In genomic region chr1:35718492-35719336, GRCh38 we compare ENCODE assay signal across 8 cellular contexts. TPM values are rescaled to one million over a fixed set of nuclear protein-coding genes. Genes with fewer than 3 reads are reported as not detected.
DNase-seq lines count a peak whose midpoint lies in the region; ATAC-seq, FAIRE-seq and TF ChIP-seq lines count a peak whose summit lies in the region.

Gene C1orf216, minus strand, starts transcription at chr1:35718884. Its CDS starts 2,563 bp downstream, at chr1:35716321.

- H4K20me1 ChIP-seq in H1 (replicated peaks in 1 of 2; ENCODE audit: control insufficient read depth in 1 of 2, insufficient read depth in 2 of 2, low read length in 2 of 2) = peaks cover 0 to 12% of the 10 kb centered on the region in 2 experiments

- H2BK20ac ChIP-seq in H1 (ENCODE audit: low read length) = no peak within 1 kb of the TSS

- H4K5ac ChIP-seq in H1 (ENCODE audit: insufficient read length, low read depth, low read length) = peak within 1 kb of the TSS; percentile 23

- POLR2A ChIA-PET in H1 (lab: Charles Lee; ENCODE audit: partially characterized antibody) = interaction anchor here (1.2 to 4.3 kb wide), 7 partner anchors 11 to 151 kb away, joined by 3 to 41 read pairs (median 7); partner anchors contain the start of gene TFAP2E

- H2BK15ac ChIP-seq in H1 (ENCODE audit: low read length) = peak within 1 kb of the TSS; percentile 31; the same call in 1 of the 2 replicates

- H3K27ac Mint-ChIP-seq in activated CD8-positive, alpha-beta memory T cell treated with anti-CD3 and anti-CD28 coated beads, Interleukin-2, amount 10 ng/mL, durations not matched to agents 7 days and 5 days = peak within 1 kb of the TSS; percentile 92

- H2BK5ac ChIP-seq in H1 (ENCODE audit: low read depth, low read length) = peak within 1 kb of the TSS; percentile 46; the same call in 1 of the 2 replicates

- peak within 1 kb of the TSS; percentile 53 for H3K18ac ChIP-seq in H1 (ENCODE audit: extremely low read depth, low read length)

- H2AFZ ChIP-seq in H1 (ENCODE audit: low read length) = peak within 1 kb of the TSS; percentile 79

- peaks cover 3 to 7% (median 4%) of the 10 kb centered on the region in 4 experiments; a peak in 6 of 7 replicates for H3K4me1 ChIP-seq in H1 (replicated peaks in 1 of 4; ENCODE audit: control insufficient read depth in 3 of 4, insufficient read depth in 4 of 4, low read length in 3 of 4)

- TF ChIP-seq EP300 in H1 (IDR thresholded peaks at IDR 0.05; ENCODE audit: borderline replicate concordance in 1 of 2, low read depth in 2 of 2, low read length in 2 of 2) = no peak

- peak within 1 kb of the TSS; percentile 90 for H3K4me3 ChIP-seq in GM12864 (ENCODE audit: low read depth, low read length)
- peak within 1 kb of the TSS; percentile 62 to 79 (median 68) for H3K4me3 ChIP-seq in H1 (ENCODE audit: extremely low read depth in 1 of 4, insufficient read depth in 2 of 4, low read depth in 3 of 4, low read length in 4 of 4)

- peaks cover 0 to 10% (median 4%) of the 10 kb centered on the region in 4 experiments; a peak in 3 of 8 replicates for H3K36me3 ChIP-seq in H1 (ENCODE audit: control insufficient read depth in 2 of 4, insufficient read depth in 4 of 4, low read length in 3 of 4)

- H3K4me3 Mint-ChIP-seq in activated CD8-positive, alpha-beta memory T cell treated with anti-CD3 and anti-CD28 coated beads, Interleukin-2, amount 10 ng/mL, durations not matched to agents 7 days and 5 days = peak within 1 kb of the TSS; percentile 86

- peak; percentile 12 for DNase-seq in GM12864 (ENCODE audit: low read depth)
- peak; percentile 62 for DNase-seq in NCI-H774 (lab: John Stamatoyannopoulos, UW)
- DNase-seq in activated CD8-positive, alpha-beta memory T cell treated with anti-CD3 and anti-CD28 coated beads, Interleukin-2, amount 10 ng/mL, durations not matched to agents 7 days and 5 days = peak; percentile 84
- peak; percentile 17 to 83 for DNase-seq in H1 (ENCODE audit: low read depth in 1 of 2, low spot score in 2 of 2)
- DNase-seq in mesenteric fat pad (ENCODE audit: low spot score) = peak; percentile 92
- peak; percentile 38 for DNase-seq in stimulated activated CD8-positive, alpha-beta memory T cell treated with anti-CD3 and anti-CD28 coated beads, Interleukin-15, amount 100 ng/mL, for 1 hour (ENCODE audit: low read depth)
- no peak for DNase-seq in NCI-H446 (lab: John Stamatoyannopoulos, UW)

- peak within 1 kb of the TSS; percentile 26 for H3K56ac ChIP-seq in H1 (replicated peaks; ENCODE audit: insufficient read length, low read depth, low read length)

- no peaks in the 10 kb centered on the region for H3K9me3 ChIP-seq in H1 (ENCODE audit: insufficient read depth in 2 of 2, low read depth in 1 of 2, low read length in 1 of 2)

- no peaks in the 10 kb centered on the region for H3K27me3 Mint-ChIP-seq in activated CD8-positive, alpha-beta memory T cell treated with anti-CD3 and anti-CD28 coated beads, Interleukin-2, amount 10 ng/mL, durations not matched to agents 7 days and 5 days

- peak; percentile 54 for ATAC-seq in HG02763 (IDR thresholded peaks at IDR 0.05; ENCODE audit: unreplicated experiment)
- ATAC-seq in activated CD8-positive, alpha-beta memory T cell treated with anti-CD3 and anti-CD28 coated beads, Interleukin-2, amount 10 ng/mL, durations not matched to agents 7 days and 5 days = peak; percentile 85

- CTCF ChIA-PET in activated CD8-positive, alpha-beta memory T cell treated with anti-CD3 and anti-CD28 coated beads, Interleukin-2, amount 10 ng/mL, durations not matched to agents 7 days and 5 days (lab: Charles Lee) = interaction anchor here (0.7 to 9.1 kb wide), 4 partner anchors 50 to 268 kb away, joined by 4 to 144 read pairs (median 14); partner anchors contain the start of gene CLSPN
- CTCF ChIA-PET in H1 (lab: Charles Lee; ENCODE audit: partially characterized antibody) = interaction anchor here (1.6 to 9.6 kb wide), 5 partner anchors 8 to 152 kb away, joined by 8 to 122 read pairs (median 81); partner anchors contain the start of gene TFAP2E

- H3K27me3 ChIP-seq in H1 (replicated peaks in 1 of 4; ENCODE audit: control insufficient read depth in 3 of 4, extremely low read depth in 1 of 4, insufficient read depth in 3 of 4, low read length in 3 of 4) = no peaks in the 10 kb centered on the region

- H3K9ac ChIP-seq in H1 (replicated peaks in 1 of 4; ENCODE audit: extremely low read depth in 1 of 4, low read depth in 3 of 4, low read length in 3 of 4) = peak within 1 kb of the TSS; percentile 54 to 68 (median 62)

- TF ChIP-seq RAD21 in H1 (IDR thresholded peaks at IDR 0.05 in 1 of 2, conservative IDR thresholded peaks at IDR 0.05 in 1 of 2; ENCODE audit: low read depth in 2 of 2, low read length in 2 of 2) = no peak

- no peaks in the 10 kb centered on the region; the same call in 1 of the 2 replicates for H3K79me1 ChIP-seq in H1 (ENCODE audit: low read depth, low read length)

- peak; percentile 61 to 66 for TF ChIP-seq POLR2A in H1 (IDR thresholded peaks at IDR 0.05; ENCODE audit: control extremely low read depth in 1 of 2, low read depth in 2 of 2, low read length in 2 of 2)

- peak within 1 kb of the TSS; percentile 75 for H4K91ac ChIP-seq in H1 (replicated peaks; ENCODE audit: insufficient read length, low read length)

- H3K4me1 Mint-ChIP-seq in activated CD8-positive, alpha-beta memory T cell treated with anti-CD3 and anti-CD28 coated beads, Interleukin-2, amount 10 ng/mL, durations not matched to agents 7 days and 5 days = peaks cover 36% of the 10 kb centered on the region

- FAIRE-seq in H1 (lab: Jason Lieb, UNC) = no peak

- no peaks in the 10 kb centered on the region for H3K9me3 Mint-ChIP-seq in activated CD8-positive, alpha-beta memory T cell treated with anti-CD3 and anti-CD28 coated beads, Interleukin-2, amount 10 ng/mL, durations not matched to agents 7 days and 5 days (ENCODE audit: low read depth)

- no peaks in the 10 kb centered on the region for H3K79me2 ChIP-seq in H1 (ENCODE audit: control insufficient read depth in 1 of 2, insufficient read depth in 2 of 2, low read length in 2 of 2)

- no peak within 1 kb of the TSS; the same call in 1 of the 2 replicates for H3K27ac ChIP-seq in H1 (ENCODE audit: low read depth, low read length)

- H3K14ac ChIP-seq in H1 (ENCODE audit: insufficient read length) = no peak within 1 kb of the TSS

- peak within 1 kb of the TSS; percentile 93 for H4K8ac ChIP-seq in H1 (ENCODE audit: extremely low read depth, insufficient read depth, low read length)

- H3K36me3 Mint-ChIP-seq in activated CD8-positive, alpha-beta memory T cell treated with anti-CD3 and anti-CD28 coated beads, Interleukin-2, amount 10 ng/mL, durations not matched to agents 7 days and 5 days = peaks cover 8% of the 10 kb centered on the region

- peak within 1 kb of the TSS; percentile 69 for H2BK120ac ChIP-seq in H1 (replicated peaks; ENCODE audit: low read depth, low read length)

- H3K4ac ChIP-seq in H1 (replicated peaks; ENCODE audit: insufficient read length, low read depth, low read length) = no peak within 1 kb of the TSS

- 5% methylated on average over 63 of the region's 76 CpGs; no CpG with 5 or more reads in 1 of the 2 experiments for WGBS in H1 (ENCODE audit: extremely low coverage in 1 of 2, insufficient coverage in 1 of 2, insufficient read length in 1 of 2, insufficient replicate concordance in 2 of 2, low coverage in 1 of 2, low lambda C conversion rate in 2 of 2, missing lambda C conversion rate in 1 of 2), 2 experiments

- no peak for TF ChIP-seq CTCF in GM12864 (IDR thresholded peaks at IDR 0.05; ENCODE audit: low read depth, low read length, missing control alignments)
- no peak for TF ChIP-seq CTCF in H1 (IDR thresholded peaks at IDR 0.05; ENCODE audit: control extremely low read depth in 1 of 3, insufficient read depth in 1 of 3, low read depth in 1 of 3, low read length in 3 of 3)

- H3K23ac ChIP-seq in H1 (ENCODE audit: insufficient read length) = no peak within 1 kb of the TSS

- H3K23me2 ChIP-seq in H1 (ENCODE audit: low read depth, low read length) = peaks cover 9% of the 10 kb centered on the region

- no peak within 1 kb of the TSS for H2AK5ac ChIP-seq in H1 (ENCODE audit: low read depth, low read length)

- peak within 1 kb of the TSS; percentile 79 to 95 for H3K4me2 ChIP-seq in H1 (ENCODE audit: insufficient read depth in 1 of 2, low read depth in 2 of 2, low read length in 2 of 2)

- H2BK12ac ChIP-seq in H1 (ENCODE audit: low read depth, low read length) = peak within 1 kb of the TSS; percentile 75; the same call in 1 of the 2 replicates

TF ChIP-seq in H1, 55 proteins besides CTCF, POLR2A, EP300 and RAD21 (continues in another document):
- TF ChIP-seq, protein P1, sequence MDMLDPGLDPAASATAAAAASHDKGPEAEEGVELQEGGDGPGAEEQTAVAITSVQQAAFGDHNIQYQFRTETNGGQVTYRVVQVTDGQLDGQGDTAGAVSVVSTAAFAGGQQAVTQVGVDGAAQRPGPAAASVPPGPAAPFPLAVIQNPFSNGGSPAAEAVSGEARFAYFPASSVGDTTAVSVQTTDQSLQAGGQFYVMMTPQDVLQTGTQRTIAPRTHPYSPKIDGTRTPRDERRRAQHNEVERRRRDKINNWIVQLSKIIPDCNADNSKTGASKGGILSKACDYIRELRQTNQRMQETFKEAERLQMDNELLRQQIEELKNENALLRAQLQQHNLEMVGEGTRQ (IDR thresholded peaks at IDR 0.05; ENCODE audit: low read length) = no peak
- no peak for TF ChIP-seq SP1 (IDR thresholded peaks at IDR 0.05; ENCODE audit: low read depth, low read length)
- peak; percentile 85 for TF ChIP-seq KDM4A (IDR thresholded peaks at IDR 0.05; ENCODE audit: low read depth, low read length, severe bottlenecking)
- no peak for TF ChIP-seq TEAD4 (IDR thresholded peaks at IDR 0.05; ENCODE audit: low read depth, low read length)
- TF ChIP-seq GTF2F1 (IDR thresholded peaks at IDR 0.05; ENCODE audit: borderline replicate concordance, low read depth, low read length) = no peak
- no peak for TF ChIP-seq FOSL1 (IDR thresholded peaks at IDR 0.05; ENCODE audit: insufficient read depth, low read depth, low read length)
- TF ChIP-seq EZH2 (IDR thresholded peaks at IDR 0.05; ENCODE audit: low read depth, low read length, severe bottlenecking) = peak; percentile 35
- TF ChIP-seq JUND (IDR thresholded peaks at IDR 0.05; ENCODE audit: low read length) = no peak
- peak; percentile 70; the same call in 1 of the 2 replicates for TF ChIP-seq RBBP5 (IDR thresholded peaks at IDR 0.05; ENCODE audit: borderline replicate concordance, low read depth, low read length)

RNA-seq across cellular contexts. Expression of gene C1orf216, which starts in this region (rescaled TPM):
- total RNA-seq in activated CD8-positive, alpha-beta memory T cell treated with anti-CD3 and anti-CD28 coated beads, Interleukin-2, amount 10 ng/mL, durations not matched to agents 7 days and 5 days = 10 to 100 TPM; 18.3 to 20.9 TPM
- 10.8 and 12.8 TPM in 2 replicates for total RNA-seq in H1 (2021; fragmentation: NEBNext Ultra II Directional; extraction: Animal tissue kit (Norgen Biotek cat#: 25700))
- polyA plus RNA-seq in H1 (2011; rRNA removed) = 7.3 and 7.5 TPM in 2 replicates
- 11.7 TPM for polyA plus RNA-seq in H1 (2011; cell fraction: cytosol; rRNA removed)
- polyA plus RNA-seq in H1 (2011; cell fraction: nucleus; rRNA removed) = 10.3 TPM
- polyA plus RNA-seq in H1 (2012, experiment 1 of 2) = 12.2 to 13.3 TPM (median 12.6 TPM) in 4 replicates
- 5.7 TPM for polyA plus RNA-seq in H1 (2012, experiment 2 of 2)
- polyA plus RNA-seq in H1 (2013, experiment 1 of 2) = 3.8 TPM
- polyA plus RNA-seq in H1 (2013, experiment 2 of 2) = 3.6 TPM
- 13.0 and 13.7 TPM in 2 replicates for polyA minus RNA-seq in H1 (2011; rRNA and poly(A)+ RNA removed)
- polyA minus RNA-seq in H1 (2011; cell fraction: cytosol; rRNA and poly(A)+ RNA removed) = 7.0 TPM
- polyA minus RNA-seq in H1 (2011; cell fraction: nucleus; rRNA and poly(A)+ RNA removed) = 6.8 TPM
- total RNA-seq in mesenteric fat pad = 17.5 TPM

Comparison
In these comparisons a context has a peak if more than half of its experiments do, and no peak if none do; other contexts are left out.
1. DNase-seq: peak in GM12864 (single experiment), NCI-H774 (single experiment), activated CD8-positive, alpha-beta memory T cell treated with anti-CD3 and anti-CD28 coated beads, Interleukin-2, amount 10 ng/mL, durations not matched to agents 7 days and 5 days (single experiment), H1 (2 of 2), mesenteric fat pad (single experiment) and stimulated activated CD8-positive, alpha-beta memory T cell treated with anti-CD3 and anti-CD28 coated beads, Interleukin-15, amount 100 ng/mL, for 1 hour (single experiment); none in NCI-H446 (0 of 2).